ENCODE assay signal across 36 cellular contexts in the genomic region with DNA sequence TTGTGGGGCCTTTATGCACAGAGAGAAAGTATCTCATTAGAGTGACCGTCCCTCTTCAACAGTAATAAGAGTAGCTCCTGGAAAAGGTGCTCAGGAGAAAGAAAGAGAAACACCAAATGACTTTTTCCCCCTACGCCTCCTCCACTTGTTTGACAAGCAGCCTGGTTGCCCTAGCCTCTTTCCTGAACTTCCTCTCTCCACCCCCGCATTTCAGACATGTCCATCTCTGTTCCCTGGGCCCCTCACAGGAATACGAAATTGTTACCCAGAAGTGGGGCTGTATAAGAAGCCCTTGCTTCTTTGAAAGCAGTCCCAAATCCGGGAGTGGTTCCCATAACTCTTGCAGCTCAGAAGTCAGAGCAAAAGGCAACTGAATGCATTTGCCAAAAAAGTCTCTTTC.
"Had no signal": no experiment of that assay in that cellular context is flagged by ENCODE, and none has a peak within 500 bp of the region (broad histone marks: within the 10 kb centered on the region; RNA-seq: fewer than 3 reads in every experiment).

No MANE protein-coding gene starts in this region.

- H3K27ac ChIP-seq: adrenal gland, body of pancreas, breast epithelium, Peyer's patch, RWPE1, WERI-Rb-1 had no signal

- H3K27ac Mint-ChIP-seq: activated CD4-positive, alpha-beta T cell treated with anti-CD3 and anti-CD28 coated beads, Interleukin-2, amount 10 ng/mL, durations not matched to agents 24 days and 14 days; activated CD8-positive, alpha-beta T cell treated with anti-CD3 and anti-CD28 coated beads for 36 hours; activated naive CD4-positive, alpha-beta T cell treated with anti-CD3 and anti-CD28 coated beads, Interleukin-2, amount 50 U/mL, for 72 hours; activated T-cell treated with anti-CD3 and anti-CD28 coated beads, Interleukin-2, amount 50 U/mL, for 72 hours; activated T-helper 2 cell treated with anti-CD3 and anti-CD28 coated beads, Interferon-gamma antibody, Interleukin-2, Interleukin-4, amounts not matched to agents 10 μg/mL and 5 μg/mL and 100 μg/mL, durations not matched to agents 14 hours and 24 hours and 36 hours had no signal

- H3K27me3 ChIP-seq: adrenal gland, body of pancreas, breast epithelium, Peyer's patch had no signal

- H3K4me3 ChIP-seq: adrenal gland, body of pancreas, breast epithelium, Peyer's patch had no signal

- ATAC-seq: activated CD8-positive, alpha-beta T cell treated with anti-CD3 and anti-CD28 coated beads for 36 hours; activated naive CD4-positive, alpha-beta T cell treated with anti-CD3 and anti-CD28 coated beads, Interleukin-2, amount 50 U/mL, for 72 hours; activated T-cell treated with anti-CD3 and anti-CD28 coated beads, Interleukin-2, amount 50 U/mL, for 72 hours; body of pancreas; PC-3; Right ventricle myocardium inferior had no signal

- DNase-seq: activated CD4-positive, alpha-beta T cell treated with anti-CD3 and anti-CD28 coated beads for 1 hour; activated CD4-positive, alpha-beta T cell treated with anti-CD3 and anti-CD28 coated beads, Interleukin-2, amount 10 ng/mL, durations not matched to agents 24 days and 14 days; activated CD4-positive, alpha-beta T cell treated with anti-CD3 and anti-CD28 coated beads, Interleukin-2, amount 50 U/mL, for 4 hours; activated CD4-positive, CD25-positive, alpha-beta regulatory T cell; activated CD8-positive, alpha-beta T cell treated with anti-CD3 and anti-CD28 coated beads for 36 hours; activated gamma-delta T cell; activated naive CD4-positive, alpha-beta T cell treated with Interleukin-2 at 50 U/mL for 16 hours; activated T-cell treated with anti-CD3 and anti-CD28 coated beads, Interleukin-2, amount 50 U/mL, for 1 hour; activated T-cell treated with anti-CD3 and anti-CD28 coated beads, Interleukin-2, amount 50 U/mL, for 72 hours; adrenal gland; body of pancreas; NCI-H1092 treated with DMSO at 0.1 percent for 48 hours; NCI-H1417; NCI-H146; NCI-H187; NCI-H2029 treated with DMSO at 0.1 percent for 48 hours; NCI-H2107; NCI-H2171; NCI-H510A; NCI-H526; NCI-H748 treated with DMSO at 0.1 percent for 48 hours; NK-92 treated with Interleukin-12 subunit alpha and Interleukin-12 subunit beta, amount 100 ng/mL, for 24 hours; PC-3; Peyer's patch; SIG-M5; SW 1271; T-helper 1 cell; T-helper 2 cell; T-helper 9 cell; WERI-Rb-1 had no signal

- H3K4me3 Mint-ChIP-seq: activated CD4-positive, alpha-beta T cell treated with anti-CD3 and anti-CD28 coated beads, Interleukin-2, amount 10 ng/mL, durations not matched to agents 24 days and 14 days; activated CD8-positive, alpha-beta T cell treated with anti-CD3 and anti-CD28 coated beads for 36 hours; activated T-cell treated with anti-CD3 and anti-CD28 coated beads, Interleukin-2, amount 50 U/mL, for 72 hours had no signal

- H3K9me3 ChIP-seq: adrenal gland, body of pancreas, breast epithelium, Peyer's patch had no signal

- H3K27me3 Mint-ChIP-seq: activated CD4-positive, alpha-beta T cell treated with anti-CD3 and anti-CD28 coated beads, Interleukin-2, amount 10 ng/mL, durations not matched to agents 24 days and 14 days; activated CD8-positive, alpha-beta T cell treated with anti-CD3 and anti-CD28 coated beads for 36 hours had no signal

- H3K4me1 ChIP-seq: adrenal gland, body of pancreas, breast epithelium had no signal

- H3K36me3 ChIP-seq: adrenal gland, breast epithelium, Peyer's patch, WERI-Rb-1 had no signal

- FAIRE-seq: astrocyte had no signal
